Comparison of ENCODE assay signal across 29 cellular contexts in the genomic region with DNA sequence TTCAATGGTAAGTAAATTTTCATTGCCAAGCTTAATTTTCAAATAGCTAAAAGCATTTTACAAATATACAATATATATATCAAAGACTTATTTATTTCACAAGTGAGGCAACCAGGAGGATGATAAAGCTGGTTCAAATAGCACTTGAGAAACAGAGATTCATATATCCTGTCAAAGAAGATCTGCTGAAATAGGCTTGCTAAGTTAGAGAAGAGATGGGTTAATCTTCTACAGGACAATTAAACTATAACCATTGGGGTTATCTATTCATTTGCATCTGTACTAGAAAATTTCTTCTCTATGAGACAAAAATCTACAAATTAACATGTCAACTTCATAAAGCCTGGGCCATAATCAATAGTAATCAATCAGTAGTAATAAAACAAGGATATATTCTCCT.
"Had no signal": no experiment of that assay in that cellular context is flagged by ENCODE, and none has a peak within 500 bp of the region (broad histone marks: within the 10 kb centered on the region; RNA-seq: fewer than 3 reads in every experiment).

No MANE protein-coding gene starts in this region.

- DNase-seq: activated CD4-positive, alpha-beta T cell treated with anti-CD3 and anti-CD28 coated beads for 36 hours; activated CD4-positive, CD25-positive, alpha-beta regulatory T cell; activated CD8-positive, alpha-beta memory T cell treated with anti-CD3 and anti-CD28 coated beads, Interleukin-2, amount 10 ng/mL, durations not matched to agents 7 days and 5 days; activated CD8-positive, alpha-beta T cell treated with anti-CD3 and anti-CD28 coated beads, Interleukin-2, amount 10 ng/mL, durations not matched to agents 7 days and 5 days; activated naive CD8-positive, alpha-beta T cell treated with anti-CD3 and anti-CD28 coated beads, Interleukin-2, amount 50 U/mL, for 24 hours; activated T-cell treated with anti-CD3 and anti-CD28 coated beads, Interleukin-2, amount 50 U/mL, for 48 hours; amygdala; central memory CD4-positive, alpha-beta T cell; dermis blood vessel endothelial cell; effector CD8-positive, alpha-beta T cell; esophagus squamous epithelium; kidney glomerular epithelial cell; left lung; lower lobe of right lung; mesenchymal stem cell; naive thymus-derived CD8-positive, alpha-beta T cell; nucleus accumbens; pancreas; psoas muscle; stimulated activated CD4-positive, alpha-beta T cell treated with anti-CD3 and anti-CD28 coated beads, Interleukin-1b, Interleukin-23, amount 100 ng/mL, for 48 hours; stimulated activated CD4-positive, alpha-beta T cell treated with anti-CD3 and anti-CD28 coated beads, Interleukin-4, amount 100 ng/mL, for 4 hours; stimulated activated CD8-positive, alpha-beta memory T cell treated with anti-CD3 and anti-CD28 coated beads, Interleukin-4, amount 100 ng/mL, for 48 hours; stimulated activated naive B cell treated with anti-CD40 and anti-IgM and Interleukin-4, amounts not matched to agents 10 μg/mL and 1 μg/mL and 100 μg/mL, for 72 hours; stomach; thyroid gland; upper lobe of left lung had no signal

- H3K27ac Mint-ChIP-seq: activated CD4-positive, alpha-beta T cell treated with anti-CD3 and anti-CD28 coated beads for 36 hours; activated CD8-positive, alpha-beta memory T cell treated with anti-CD3 and anti-CD28 coated beads, Interleukin-2, amount 10 ng/mL, durations not matched to agents 7 days and 5 days; activated CD8-positive, alpha-beta T cell treated with anti-CD3 and anti-CD28 coated beads, Interleukin-2, amount 10 ng/mL, durations not matched to agents 7 days and 5 days; activated naive CD4-positive, alpha-beta T cell treated with anti-CD3 and anti-CD28 coated beads, Interleukin-2, amount 50 U/mL, for 24 hours; activated naive CD8-positive, alpha-beta T cell treated with anti-CD3 and anti-CD28 coated beads, Interleukin-2, amount 50 U/mL, for 24 hours; activated T-helper 2 cell treated with anti-CD3 and anti-CD28 coated beads, Interferon-gamma antibody, Interleukin-2, Interleukin-4, amounts not matched to agents 10 μg/mL and 5 μg/mL and 100 μg/mL, durations not matched to agents 14 hours and 24 hours and 36 hours; naive thymus-derived CD8-positive, alpha-beta T cell; stimulated activated naive B cell treated with anti-CD40 and anti-IgM and Interleukin-4, amounts not matched to agents 10 μg/mL and 1 μg/mL and 100 μg/mL, for 72 hours had no signal

- H3K9me3 Mint-ChIP-seq: activated naive CD4-positive, alpha-beta T cell treated with anti-CD3 and anti-CD28 coated beads, Interleukin-2, amount 50 U/mL, for 24 hours; activated naive CD8-positive, alpha-beta T cell treated with anti-CD3 and anti-CD28 coated beads, Interleukin-2, amount 50 U/mL, for 24 hours; activated T-helper 2 cell treated with anti-CD3 and anti-CD28 coated beads, Interferon-gamma antibody, Interleukin-2, Interleukin-4, amounts not matched to agents 10 μg/mL and 5 μg/mL and 100 μg/mL, durations not matched to agents 14 hours and 24 hours and 36 hours; naive thymus-derived CD8-positive, alpha-beta T cell; neural crest cell; stimulated activated naive B cell treated with anti-CD40 and anti-IgM and Interleukin-4, amounts not matched to agents 10 μg/mL and 1 μg/mL and 100 μg/mL, for 72 hours had no signal

- H3K36me3 Mint-ChIP-seq: activated CD8-positive, alpha-beta memory T cell treated with anti-CD3 and anti-CD28 coated beads, Interleukin-2, amount 10 ng/mL, durations not matched to agents 7 days and 5 days; activated naive CD4-positive, alpha-beta T cell treated with anti-CD3 and anti-CD28 coated beads, Interleukin-2, amount 50 U/mL, for 24 hours; naive thymus-derived CD8-positive, alpha-beta T cell; stimulated activated naive B cell treated with anti-CD40 and anti-IgM and Interleukin-4, amounts not matched to agents 10 μg/mL and 1 μg/mL and 100 μg/mL, for 72 hours had no signal

- ATAC-seq: activated CD4-positive, alpha-beta T cell treated with anti-CD3 and anti-CD28 coated beads for 36 hours; activated CD8-positive, alpha-beta memory T cell treated with anti-CD3 and anti-CD28 coated beads, Interleukin-2, amount 10 ng/mL, durations not matched to agents 7 days and 5 days; activated CD8-positive, alpha-beta T cell treated with anti-CD3 and anti-CD28 coated beads, Interleukin-2, amount 10 ng/mL, durations not matched to agents 7 days and 5 days; activated naive CD8-positive, alpha-beta T cell treated with anti-CD3 and anti-CD28 coated beads, Interleukin-2, amount 50 U/mL, for 24 hours; left lung; lower lobe of right lung; naive thymus-derived CD8-positive, alpha-beta T cell; pancreas; psoas muscle had no signal

- H3K4me3 Mint-ChIP-seq: activated CD4-positive, alpha-beta T cell treated with anti-CD3 and anti-CD28 coated beads for 36 hours; activated CD8-positive, alpha-beta memory T cell treated with anti-CD3 and anti-CD28 coated beads, Interleukin-2, amount 10 ng/mL, durations not matched to agents 7 days and 5 days; activated CD8-positive, alpha-beta T cell treated with anti-CD3 and anti-CD28 coated beads, Interleukin-2, amount 10 ng/mL, durations not matched to agents 7 days and 5 days; activated naive CD4-positive, alpha-beta T cell treated with anti-CD3 and anti-CD28 coated beads, Interleukin-2, amount 50 U/mL, for 24 hours; activated naive CD8-positive, alpha-beta T cell treated with anti-CD3 and anti-CD28 coated beads, Interleukin-2, amount 50 U/mL, for 24 hours; naive thymus-derived CD8-positive, alpha-beta T cell; neural crest cell; stimulated activated naive B cell treated with anti-CD40 and anti-IgM and Interleukin-4, amounts not matched to agents 10 μg/mL and 1 μg/mL and 100 μg/mL, for 72 hours had no signal

- H3K4me1 Mint-ChIP-seq: activated CD4-positive, alpha-beta T cell treated with anti-CD3 and anti-CD28 coated beads for 36 hours; activated CD8-positive, alpha-beta memory T cell treated with anti-CD3 and anti-CD28 coated beads, Interleukin-2, amount 10 ng/mL, durations not matched to agents 7 days and 5 days; activated naive CD4-positive, alpha-beta T cell treated with anti-CD3 and anti-CD28 coated beads, Interleukin-2, amount 50 U/mL, for 24 hours; activated naive CD8-positive, alpha-beta T cell treated with anti-CD3 and anti-CD28 coated beads, Interleukin-2, amount 50 U/mL, for 24 hours; neural crest cell had no signal

- H3K27me3 Mint-ChIP-seq: activated CD4-positive, alpha-beta T cell treated with anti-CD3 and anti-CD28 coated beads for 36 hours; activated CD8-positive, alpha-beta memory T cell treated with anti-CD3 and anti-CD28 coated beads, Interleukin-2, amount 10 ng/mL, durations not matched to agents 7 days and 5 days; activated naive CD4-positive, alpha-beta T cell treated with anti-CD3 and anti-CD28 coated beads, Interleukin-2, amount 50 U/mL, for 24 hours; activated naive CD8-positive, alpha-beta T cell treated with anti-CD3 and anti-CD28 coated beads, Interleukin-2, amount 50 U/mL, for 24 hours had no signal
